Comparison of ENCODE assay signal across 23 cellular contexts in the genomic region with DNA sequence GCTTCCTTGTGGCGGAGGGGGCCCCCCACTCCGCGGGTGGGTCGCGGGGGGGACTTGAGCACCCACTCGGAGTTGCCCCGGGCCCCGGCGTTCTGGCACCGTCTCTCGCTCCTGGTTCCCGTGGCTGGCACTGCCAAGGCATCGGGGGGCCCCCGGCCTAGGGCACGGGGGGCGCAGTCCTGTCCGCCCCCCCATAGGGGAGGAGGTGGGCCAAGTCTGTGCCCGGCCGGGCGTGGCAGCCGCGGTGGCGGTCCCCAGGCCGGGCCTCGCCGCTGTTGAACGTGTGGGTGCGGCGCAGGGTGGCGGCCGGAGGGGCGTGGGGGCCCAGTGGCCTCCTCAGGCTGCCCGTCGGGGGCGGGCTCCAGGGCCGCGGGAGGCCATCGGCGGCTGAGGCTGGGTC. TPM values are rescaled to one million over a fixed set of nuclear protein-coding genes. Genes with fewer than 3 reads are reported as not detected.
A peak's percentile ranks its signal among the peaks of the same experiment; 100 is the strongest.
DNase-seq lines count a peak whose midpoint lies in the region; ATAC-seq, FAIRE-seq and TF ChIP-seq lines count a peak whose summit lies in the region.
"Had no signal": no experiment of that assay in that cellular context is flagged by ENCODE, and none has a peak within 500 bp of the region (broad histone marks: within the 10 kb centered on the region; RNA-seq: fewer than 3 reads in every experiment).

No MANE protein-coding gene starts in this region.

- peak overlapping the region; percentile 56 to 84 for H3K4me3 Mint-ChIP-seq in CD14-positive monocyte
- H3K4me3 Mint-ChIP-seq: HFFc6, IgD-negative memory B cell had no signal

- peak overlapping the region in 6 of 7 donors; percentile 52 to 99 (median 98) for H3K27ac Mint-ChIP-seq in CD14-positive monocyte
- H3K27ac Mint-ChIP-seq: HFFc6, IgD-negative memory B cell had no signal

- H3K9ac ChIP-seq in kidney (ENCODE audit: low read length in 2 of 2), result no peak overlapping the region

- intact Hi-C loops in CD14-positive monocyte (cut with micrococcal nuclease), result loop anchor here (5.0 kb wide), 1 partner anchor 94 kb away; a partner anchor contains a TSS
- intact Hi-C loops in spleen (cut with DNase I; ENCODE audit: low total_unique reads), result no loop called here
- intact Hi-C loops in kidney (cut with DNase I), result no loop called here
- intact Hi-C loops in left ventricle myocardium superior (cut with micrococcal nuclease), result no loop called here

- peaks cover 2 to 9% (median 6%) of the 10 kb centered on the region in 7 donors for H3K9me3 Mint-ChIP-seq in CD14-positive monocyte
- H3K9me3 Mint-ChIP-seq: HFFc6 had no signal

- H3K27ac ChIP-seq in hepatocyte, result no peak overlapping the region
- peak overlapping the region in 7 of 8 donors; percentile 78 to 95 (median 87) for H3K27ac ChIP-seq in spleen
- H3K27ac ChIP-seq in kidney (ENCODE audit: low read depth in 2 of 2, low read length in 2 of 2), result no peak overlapping the region
- H3K27ac ChIP-seq: C4-2B, PC-9, RWPE1 had no signal

- H2AFZ ChIP-seq in hepatocyte, result no peak overlapping the region
- H2AFZ ChIP-seq: PC-9 had no signal

- H3K4me2 ChIP-seq in hepatocyte, result no peak overlapping the region
- H3K4me2 ChIP-seq: PC-9 had no signal

- H3K36me3 Mint-ChIP-seq in CD14-positive monocyte, result peaks cover 2 to 9% of the 10 kb centered on the region in 2 donors
- H3K36me3 Mint-ChIP-seq: IgD-negative memory B cell had no signal

- no peak for DNase-seq in CD14-positive monocyte (ENCODE audit: low spot score)
- peak; percentile 68 for DNase-seq in NB4 (ENCODE audit: low read depth)
- DNase-seq in hepatocyte (ENCODE audit: low spot score), result peak; percentile 3
- no peak for DNase-seq in spleen
- no peak for DNase-seq in kidney
- DNase-seq in left ventricle myocardium superior, result no peak
- DNase-seq: DMS 273 treated with DMSO at 0.1 percent for 48 hours; DND-41; H7; HFFc6; Kasumi-1; NCI-H1105; NCI-H2081; NCI-H748 treated with DMSO at 0.1 percent for 48 hours; NK-92 treated with Interleukin-12 subunit alpha and Interleukin-12 subunit beta, amount 100 ng/mL, for 24 hours; PC-9 had no signal

- ATAC-seq in left ventricle myocardium superior (no peak), HG03097 (IDR thresholded peaks at IDR 0.05; ENCODE audit: low FRiP score, unreplicated experiment) (no peak)

- no peaks in the 10 kb centered on the region for H3K27me3 ChIP-seq in hepatocyte
- H3K27me3 ChIP-seq in spleen (replicated peaks in 1 of 7), result peaks cover 0 to 39% (median 0%) of the 10 kb centered on the region in 7 donors

- H4K20me1 ChIP-seq in hepatocyte (ENCODE audit: insufficient read depth, poor library complexity, severe bottlenecking), result no peaks in the 10 kb centered on the region

- WGBS in hepatocyte (ENCODE audit: low lambda C conversion rate, missing lambda C conversion rate), result 99% methylated on average over 15 of the region's 39 CpGs
- WGBS in spleen, 5 donors, result 46 to 80% (median 64%) methylated on average over 16 to 39 of the region's 39 CpGs

- H3K4me1 ChIP-seq in hepatocyte (ENCODE audit: insufficient read depth), result no peaks in the 10 kb centered on the region
- H3K4me1 ChIP-seq in spleen, result peaks cover 0 to 83% (median 45%) of the 10 kb centered on the region in 6 donors
- peaks cover 0 to 2% of the 10 kb centered on the region in 2 donors for H3K4me1 ChIP-seq in kidney (ENCODE audit: control insufficient read depth in 1 of 2, insufficient read depth in 1 of 2, low read depth in 1 of 2, low read length in 2 of 2)

- TF ChIP-seq CTCF in CD14-positive monocyte (IDR thresholded peaks at IDR 0.05) (no peak), NB4 (IDR thresholded peaks at IDR 0.05; ENCODE audit: low read depth, low read length) (no peak), hepatocyte (IDR thresholded peaks at IDR 0.05; ENCODE audit: poor library complexity) (no peak), spleen (IDR thresholded peaks at IDR 0.05 in 8 of 11, conservative IDR thresholded peaks at IDR 0.05 in 3 of 11) (no peak), kidney (IDR thresholded peaks at IDR 0.05; ENCODE audit: borderline replicate concordance, extremely low read depth, insufficient read depth) (no peak)

- H3K27me3 Mint-ChIP-seq in CD14-positive monocyte (ENCODE audit: low read depth in 3 of 3), result peaks cover 0 to 6% (median 0%) of the 10 kb centered on the region in 3 donors

- peaks cover 69% of the 10 kb centered on the region for H3K4me1 Mint-ChIP-seq in CD14-positive monocyte

- FAIRE-seq in kidney (lab: Jason Lieb, UNC), result no peak
- FAIRE-seq: HTR-8/SVneo had no signal

- TF ChIP-seq POLR2A in NB4 (IDR thresholded peaks at IDR 0.05; ENCODE audit: extremely low read depth, insufficient read length) (no peak), spleen (IDR thresholded peaks at IDR 0.05) (no peak)

- H3K4me3 ChIP-seq in NB4 (ENCODE audit: low read depth, low read length), result no peak overlapping the region
- H3K4me3 ChIP-seq in hepatocyte, result no peak overlapping the region
- peak overlapping the region in 4 of 8 donors; percentile 20 to 56 (median 28) for H3K4me3 ChIP-seq in spleen
- H3K4me3 ChIP-seq in kidney (ENCODE audit: low read length in 2 of 2), result no peak overlapping the region
- H3K4me3 ChIP-seq: PC-9 had no signal

- no peaks in the 10 kb centered on the region for H3K36me3 ChIP-seq in hepatocyte (replicated peaks; ENCODE audit: insufficient read depth, low read depth)
- peaks cover 0 to 31% (median 3%) of the 10 kb centered on the region in 6 donors for H3K36me3 ChIP-seq in spleen
- H3K36me3 ChIP-seq in kidney (ENCODE audit: control insufficient read depth in 1 of 2, insufficient read depth in 2 of 2, low read length in 2 of 2), result no peaks in the 10 kb centered on the region

- H3K9me3 ChIP-seq in hepatocyte (ENCODE audit: low read depth) (no peaks in the 10 kb centered on the region), spleen (peaks cover 0 to 12% (median 9%) of the 10 kb centered on the region in 8 donors), kidney (ENCODE audit: control insufficient read depth in 1 of 2, low read length in 2 of 2) (no peaks in the 10 kb centered on the region)

- H3K79me2 ChIP-seq in hepatocyte, result no peaks in the 10 kb centered on the region

- H3K9me2 ChIP-seq in hepatocyte (replicated peaks; ENCODE audit: insufficient read depth), result no peaks in the 10 kb centered on the region

RNA-seq across cellular contexts. Expression of a gene that starts 3.6 kb away (rescaled TPM):
- polyA plus RNA-seq in CD14-positive monocyte (1 to 10 TPM; 5.5 to 9.6 TPM), hepatocyte (9.8 and 11.4 TPM in 2 replicates), spleen (1 to 10 TPM; 1.7 to 5.6 (median 2.3) TPM), kidney (ENCODE audit: insufficient read depth, low read depth, low replicate concordance) (2.2 TPM)
- total RNA-seq in hepatocyte (5.4 and 6.3 TPM in 2 replicates), spleen (10 to 100 TPM in 6 of 7 donors, 1 to 10 TPM in 1; 9.6 to 54.0 (median 15.8) TPM), kidney (26.4 TPM), left ventricle myocardium superior (0.30 TPM)
- total RNA-seq: A673, HFFc6 had no signal

RNA-seq across cellular contexts. Expression of a gene that starts 8.4 kb away (rescaled TPM):
- polyA plus RNA-seq in CD14-positive monocyte (under 1 TPM; 0.28 to 0.58 TPM), hepatocyte (6.1 and 6.4 TPM in 2 replicates), spleen (1 to 10 TPM in 2 of 3 donors, under 1 TPM in 1; 0.82 to 2.2 (median 2.1) TPM), kidney (ENCODE audit: insufficient read depth, low read depth, low replicate concordance) (21.2 TPM)
- total RNA-seq in hepatocyte (2.1 and 5.8 TPM in 2 replicates), spleen (10 to 100 TPM in 4 of 7 donors, 1 to 10 TPM in 3; 2.4 to 18.4 (median 15.1) TPM), kidney (30.7 TPM), left ventricle myocardium superior (44.2 TPM)
- total RNA-seq: HFFc6, NCI-H460 had no signal
- polyA plus RNA-seq: IgD-negative memory B cell had no signal

RNA-seq across cellular contexts. Expression of a gene that starts 16.0 kb away (rescaled TPM):
- polyA plus RNA-seq in CD14-positive monocyte, result under 1 TPM; 0.12 to 0.87 TPM
- 2.9 and 3.2 TPM in 2 replicates for total RNA-seq in hepatocyte
- polyA plus RNA-seq in hepatocyte, result 0.50 and 1.4 TPM in 2 replicates
- total RNA-seq in spleen, result 10 to 100 TPM; 20.7 to 85.0 (median 55.6) TPM
- 10 to 100 TPM in 2 of 3 donors, 1 to 10 TPM in 1; 5.5 to 24.6 (median 11.2) TPM for polyA plus RNA-seq in spleen
- 17.7 TPM for total RNA-seq in kidney
- polyA plus RNA-seq in kidney (ENCODE audit: insufficient read depth, low read depth, low replicate concordance), result 2.6 TPM
- 15.7 TPM for total RNA-seq in left ventricle myocardium superior
- polyA plus RNA-seq: IgD-negative memory B cell had no signal

RNA-seq across cellular contexts. Expression of a gene that starts 25.2 kb away (rescaled TPM):
- polyA plus RNA-seq in CD14-positive monocyte (under 1 TPM in 1 of 2 donors, not detected in 1; 0.05 TPM), hepatocyte (0.27 and 0.55 TPM in 2 replicates), spleen (1 to 10 TPM in 1 of 3 donors, under 1 TPM in 2; 0.27 to 1.2 (median 0.52) TPM), kidney (ENCODE audit: insufficient read depth, low read depth, low replicate concordance) (1.6 TPM)
- total RNA-seq in hepatocyte (0.17 and 0.60 TPM in 2 replicates), spleen (10 to 100 TPM in 1 of 7 donors, 1 to 10 TPM in 5, under 1 TPM in 1; 0.85 to 10.2 (median 4.5) TPM), kidney (2.2 TPM), left ventricle myocardium superior (235 TPM)
- total RNA-seq: HFFc6 had no signal

Comparison
In these comparisons a context has a peak if more than half of its experiments do, and no peak if none do; other contexts are left out.
1. DNase-seq: peak in NB4 (single experiment) and hepatocyte (single experiment); none in CD14-positive monocyte (single experiment), spleen (single experiment), kidney (single experiment) and left ventricle myocardium superior (single experiment).
2. H3K27ac ChIP-seq: peak in spleen (7 of 8); none in hepatocyte (single experiment) and kidney (0 of 2).
3. intact Hi-C loops: an anchor here in CD14-positive monocyte (5.0 kb wide); none called in spleen, kidney and left ventricle myocardium superior.